Comparison of ENCODE assay signal across 17 cellular contexts in the genomic region with DNA sequence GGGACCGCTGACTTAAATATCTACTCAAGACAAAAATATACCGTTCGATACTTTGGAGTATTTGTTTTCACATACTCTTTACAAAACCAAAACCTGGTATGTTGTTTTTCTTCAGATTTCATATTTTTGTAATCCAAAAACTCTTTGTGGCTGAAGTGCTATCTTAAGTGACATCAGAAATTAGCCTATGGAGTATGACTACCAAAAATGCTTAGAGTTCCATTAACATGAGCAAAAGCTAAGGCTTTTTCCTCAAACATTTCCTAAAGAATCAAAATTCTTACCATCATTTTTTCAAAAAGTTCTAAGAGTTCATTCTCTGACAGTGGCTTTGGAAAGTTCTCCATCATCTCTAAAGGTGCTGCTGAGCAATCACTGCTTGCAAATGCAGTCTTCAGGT.
"Had no signal": no experiment of that assay in that cellular context is flagged by ENCODE, and none has a peak within 500 bp of the region (broad histone marks: within the 10 kb centered on the region; RNA-seq: fewer than 3 reads in every experiment).

No MANE protein-coding gene starts in this region.

- H3K27me3 ChIP-seq: ovary, sigmoid colon, stomach, testis, upper lobe of left lung had no signal

- H3K36me3 ChIP-seq: ovary, sigmoid colon, stomach, upper lobe of left lung had no signal

- DNase-seq: activated naive CD4-positive, alpha-beta T cell treated with anti-CD3 and anti-CD28 coated beads, Interleukin-2, amount 10 ng/mL, durations not matched to agents 7 days and 5 days; dermis blood vessel endothelial cell; islet precursor cell; midbrain; ovary; sigmoid colon; stimulated activated CD4-positive, alpha-beta T cell treated with anti-CD3 and anti-CD28 coated beads, Interleukin-12 subunit alpha, Interleukin-12 subunit beta, amount 100 ng/mL, for 4 hours; stimulated activated CD4-positive, alpha-beta T cell treated with anti-CD3 and anti-CD28 coated beads, Interleukin-2, amount 100 ng/mL, for 24 hours; stomach; T-cell; T1000; testis; upper lobe of left lung had no signal

- ATAC-seq: activated CD4-positive, CD25-positive, alpha-beta regulatory T cell treated with anti-CD3 and anti-CD28 coated beads, Interleukin-2, amount 50 U/mL, for 24 hours; activated T-helper 17 cell treated with anti-CD3 and anti-CD28 coated beads, Interleukin-2, amount 50 U/mL, for 72 hours; T-cell had no signal

- H3K4me3 ChIP-seq: lung, ovary, sigmoid colon, stomach, testis, upper lobe of left lung had no signal

- H3K9me3 ChIP-seq: ovary, testis, upper lobe of left lung had no signal

- H3K27ac ChIP-seq: epithelial cell of prostate, ovary, sigmoid colon, stomach, testis, upper lobe of left lung had no signal

- H3K4me1 ChIP-seq: sigmoid colon, stomach, testis, upper lobe of left lung had no signal
